Comparison of ENCODE assay signal across 1 cellular context in the genomic region with DNA sequence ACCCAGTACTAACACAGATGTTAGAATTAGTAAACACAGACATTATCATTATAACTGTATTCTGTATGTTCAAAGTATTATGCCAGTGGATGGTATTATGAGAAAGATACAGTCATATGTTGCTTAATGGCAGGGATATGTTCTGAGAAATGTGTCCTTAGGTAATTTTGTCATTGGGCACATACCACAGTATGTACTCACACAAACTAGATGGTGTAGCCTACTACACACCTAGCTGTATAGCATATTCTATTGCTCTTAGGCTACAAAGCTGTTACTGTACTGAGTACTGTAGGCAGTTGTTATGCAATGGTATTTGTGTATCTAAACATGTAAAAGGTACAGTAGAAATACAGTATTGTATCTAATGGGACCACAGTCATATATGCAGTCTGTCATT.
TF ChIP-seq lines count a peak whose summit lies in the region.

No MANE protein-coding gene starts in this region.

TF ChIP-seq in HepG2, 621 proteins besides CTCF, POLR2A, EP300 and RAD21:
- TF ChIP-seq MEIS1 (CRISPR knock-in tag; IDR thresholded peaks at IDR 0.05; ENCODE audit: borderline replicate concordance), result no peak
- no peak for TF ChIP-seq ARID5B (CRISPR knock-in tag; IDR thresholded peaks at IDR 0.05)
- peak; percentile 45; the same call in 1 of the 2 replicates for TF ChIP-seq CEBPB (IDR thresholded peaks at IDR 0.05; ENCODE audit: borderline replicate concordance, low read depth, low read length)
- peak; percentile 20; the same call in 1 of the 2 replicates for TF ChIP-seq CEBPG (CRISPR knock-in tag; IDR thresholded peaks at IDR 0.05)
